8 cellular contexts compared by ENCODE assay signal in the genomic region with DNA sequence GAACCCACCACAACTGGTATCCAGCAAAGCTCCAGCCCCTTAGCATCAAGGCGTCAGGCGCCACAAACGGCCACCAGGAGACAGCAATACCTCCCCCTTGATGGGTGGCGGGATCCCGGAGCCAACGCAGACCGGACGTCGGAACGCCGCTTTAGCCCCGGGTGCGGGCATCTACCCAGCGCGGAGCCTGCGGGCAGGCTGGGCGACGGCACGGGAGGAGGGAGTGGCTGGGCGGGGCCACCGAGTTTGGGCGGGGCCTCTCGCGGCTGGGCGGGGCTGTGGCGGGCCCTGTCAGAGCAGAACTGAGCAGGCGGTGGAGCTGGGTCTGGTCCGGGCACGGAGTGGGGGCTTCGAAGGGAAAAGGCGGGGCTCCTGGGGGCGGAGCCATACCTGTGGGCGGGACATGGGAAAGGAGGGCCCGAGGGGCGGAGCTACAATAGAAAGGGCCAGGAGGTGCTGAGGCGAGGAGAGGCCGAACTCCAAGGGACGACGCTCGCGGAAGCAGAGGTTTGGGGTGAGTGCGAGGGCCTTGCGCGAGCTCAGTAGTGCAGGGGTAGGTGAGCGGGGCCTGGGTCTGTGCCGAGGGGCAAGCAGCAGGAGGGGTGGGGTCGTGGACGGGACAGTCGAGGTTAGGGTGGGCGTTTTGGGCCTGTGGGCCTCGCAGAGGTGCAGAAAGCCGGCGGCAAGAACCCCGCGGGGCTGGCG. TPM values are rescaled to one million over a fixed set of nuclear protein-coding genes. Genes with fewer than 3 reads are reported as not detected.
DNase-seq lines count a peak whose midpoint lies in the region; ATAC-seq and TF ChIP-seq lines count a peak whose summit lies in the region.

No MANE protein-coding gene starts in this region.

- DNase-seq in DMS 273 treated with DMSO at 0.1 percent for 48 hours (lab: John Stamatoyannopoulos, UW), result peak; percentile 72
- peak; percentile 94 for DNase-seq in KBM-7
- DNase-seq in RPMI7951 (ENCODE audit: low read depth), result peak; percentile 81
- peak; percentile 80 for DNase-seq in activated effector memory CD4-positive, alpha-beta T cell treated with Interleukin-2 at 50 U/mL for 16 hours
- DNase-seq in fibroblast of the aortic adventitia (ENCODE audit: low read depth), result peak; percentile 32
- DNase-seq in natural killer cell treated with Interleukin-12 subunit alpha and Interleukin-12 subunit beta and Interleukin-15 and Interleukin-18, amount 100 ng/mL, for 72 hours (ENCODE audit: low spot score), result peak; percentile 89
- DNase-seq in stimulated activated naive B cell treated with anti-CD40 and anti-IgM and Interleukin-4, amounts not matched to agents 10 μg/mL and 1 μg/mL and 100 μg/mL, for 72 hours, result peak; percentile 86

- H3K4me1 Mint-ChIP-seq in natural killer cell treated with Interleukin-12 subunit alpha and Interleukin-12 subunit beta and Interleukin-15 and Interleukin-18, amount 100 ng/mL, for 72 hours (ENCODE audit: low read depth in 2 of 2), result peaks cover 16 to 21% of the 10 kb centered on the region in 2 donors
- H3K4me1 Mint-ChIP-seq in stimulated activated naive B cell treated with anti-CD40 and anti-IgM and Interleukin-4, amounts not matched to agents 10 μg/mL and 1 μg/mL and 100 μg/mL, for 72 hours, result peaks cover 25 to 32% of the 10 kb centered on the region in 2 donors

- H3K4me3 Mint-ChIP-seq in natural killer cell treated with Interleukin-12 subunit alpha and Interleukin-12 subunit beta and Interleukin-15 and Interleukin-18, amount 100 ng/mL, for 72 hours, result peak overlapping the region; percentile 94
- peak overlapping the region; percentile 94 to 97 for H3K4me3 Mint-ChIP-seq in stimulated activated naive B cell treated with anti-CD40 and anti-IgM and Interleukin-4, amounts not matched to agents 10 μg/mL and 1 μg/mL and 100 μg/mL, for 72 hours

- H3K27ac Mint-ChIP-seq in natural killer cell treated with Interleukin-12 subunit alpha and Interleukin-12 subunit beta and Interleukin-15 and Interleukin-18, amount 100 ng/mL, for 72 hours, result peak overlapping the region; percentile 73 to 80
- peak overlapping the region; percentile 92 for H3K27ac Mint-ChIP-seq in stimulated activated naive B cell treated with anti-CD40 and anti-IgM and Interleukin-4, amounts not matched to agents 10 μg/mL and 1 μg/mL and 100 μg/mL, for 72 hours

- peak overlapping the region; percentile 61 for H3K4me3 ChIP-seq in fibroblast of the aortic adventitia (ENCODE audit: low read depth, low read length)

- TF ChIP-seq CTCF in fibroblast of the aortic adventitia (IDR thresholded peaks at IDR 0.05; ENCODE audit: insufficient read depth, low read length), result peak; percentile 3

- ATAC-seq in GM21529 (IDR thresholded peaks at IDR 0.05; ENCODE audit: unreplicated experiment), result peak; percentile 51
- peak; percentile 85 to 86 for ATAC-seq in natural killer cell treated with Interleukin-12 subunit alpha and Interleukin-12 subunit beta and Interleukin-15 and Interleukin-18, amount 100 ng/mL, for 72 hours
- ATAC-seq in stimulated activated naive B cell treated with anti-CD40 and anti-IgM and Interleukin-4, amounts not matched to agents 10 μg/mL and 1 μg/mL and 100 μg/mL, for 72 hours (replicated peaks), result peak; percentile 75 to 81

- H3K9me3 Mint-ChIP-seq in natural killer cell treated with Interleukin-12 subunit alpha and Interleukin-12 subunit beta and Interleukin-15 and Interleukin-18, amount 100 ng/mL, for 72 hours, result no peaks in the 10 kb centered on the region
- H3K9me3 Mint-ChIP-seq in stimulated activated naive B cell treated with anti-CD40 and anti-IgM and Interleukin-4, amounts not matched to agents 10 μg/mL and 1 μg/mL and 100 μg/mL, for 72 hours, result no peaks in the 10 kb centered on the region

- H3K36me3 Mint-ChIP-seq in natural killer cell treated with Interleukin-12 subunit alpha and Interleukin-12 subunit beta and Interleukin-15 and Interleukin-18, amount 100 ng/mL, for 72 hours, result no peaks in the 10 kb centered on the region
- peaks cover 1 to 4% of the 10 kb centered on the region in 2 donors for H3K36me3 Mint-ChIP-seq in stimulated activated naive B cell treated with anti-CD40 and anti-IgM and Interleukin-4, amounts not matched to agents 10 μg/mL and 1 μg/mL and 100 μg/mL, for 72 hours

- in situ Hi-C loops in KBM-7 (cut with MboI; ENCODE audit: low pct_unique_long_range_greater_than_20kb, low sequenced_read_pairs), result no loop called here

- peaks cover 11 to 14% of the 10 kb centered on the region in 2 donors for H3K27me3 Mint-ChIP-seq in natural killer cell treated with Interleukin-12 subunit alpha and Interleukin-12 subunit beta and Interleukin-15 and Interleukin-18, amount 100 ng/mL, for 72 hours
- H3K27me3 Mint-ChIP-seq in stimulated activated naive B cell treated with anti-CD40 and anti-IgM and Interleukin-4, amounts not matched to agents 10 μg/mL and 1 μg/mL and 100 μg/mL, for 72 hours, result peaks cover 7 to 10% of the 10 kb centered on the region in 2 donors

RNA-seq across cellular contexts. Expression of gene GARNL3, which starts 40.2 kb away (rescaled TPM):
- total RNA-seq in RPMI7951 (2014; rRNA removed; shearing (Covaris generic)), result 2.5 and 3.2 TPM in 2 replicates
- total RNA-seq in fibroblast of the aortic adventitia (ENCODE audit: low replicate concordance), result 1.1 and 2.5 TPM in 2 replicates
- 1 to 10 TPM; 1.2 to 7.4 TPM for total RNA-seq in natural killer cell treated with Interleukin-12 subunit alpha and Interleukin-12 subunit beta and Interleukin-15 and Interleukin-18, amount 100 ng/mL, for 72 hours

Comparison
In these comparisons a context has a peak if more than half of its experiments do, and no peak if none do; other contexts are left out.
1. Peak in every context shown above with its lines: DNase-seq, ATAC-seq and H3K4me3 ChIP-seq.
2. DNase-seq: peak in every context shown above with its lines; median percentile 94 in KBM-7; 89 in natural killer cell treated with Interleukin-12 subunit alpha and Interleukin-12 subunit beta and Interleukin-15 and Interleukin-18, amount 100 ng/mL, for 72 hours; 86 in stimulated activated naive B cell treated with anti-CD40 and anti-IgM and Interleukin-4, amounts not matched to agents 10 μg/mL and 1 μg/mL and 100 μg/mL, for 72 hours; 81 in RPMI7951; 80 in activated effector memory CD4-positive, alpha-beta T cell treated with Interleukin-2 at 50 U/mL for 16 hours; 72 in DMS 273 treated with DMSO at 0.1 percent for 48 hours; 32 in fibroblast of the aortic adventitia.